ENCODE assay signal across 3 cellular contexts in the genomic region with DNA sequence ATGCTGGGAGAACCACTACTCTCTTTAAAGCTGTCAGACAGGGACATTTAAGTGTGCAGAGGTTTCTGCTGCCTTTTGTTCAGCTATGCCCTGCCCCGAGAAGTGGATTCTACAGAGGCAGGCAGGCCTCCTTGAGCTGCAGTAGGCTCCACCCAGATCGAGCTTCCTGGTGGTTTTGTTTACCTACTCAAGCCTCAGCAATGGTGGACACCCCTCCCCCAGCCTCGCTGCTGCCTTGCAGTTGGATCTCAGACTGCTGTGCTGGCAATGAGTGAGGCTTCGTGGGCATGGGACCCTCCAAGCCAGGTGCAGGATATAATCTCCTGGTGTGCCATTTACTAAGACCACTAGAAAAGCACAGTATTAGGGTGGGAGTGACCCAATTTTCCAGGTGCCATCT. TPM values are rescaled to one million over a fixed set of nuclear protein-coding genes. Genes with fewer than 3 reads are reported as not detected.
"Had no signal": no experiment of that assay in that cellular context is flagged by ENCODE, and none has a peak within 500 bp of the region (broad histone marks: within the 10 kb centered on the region; RNA-seq: fewer than 3 reads in every experiment).

No MANE protein-coding gene starts in this region.

RNA-seq across cellular contexts. Expression of a gene that starts 5.2 kb away (rescaled TPM):
- total RNA-seq: GM23248, H4, HFFc6 had no signal
- polyA plus RNA-seq: GM23248 had no signal
